Comparison of ENCODE assay signal across 32 cellular contexts in the genomic region with DNA sequence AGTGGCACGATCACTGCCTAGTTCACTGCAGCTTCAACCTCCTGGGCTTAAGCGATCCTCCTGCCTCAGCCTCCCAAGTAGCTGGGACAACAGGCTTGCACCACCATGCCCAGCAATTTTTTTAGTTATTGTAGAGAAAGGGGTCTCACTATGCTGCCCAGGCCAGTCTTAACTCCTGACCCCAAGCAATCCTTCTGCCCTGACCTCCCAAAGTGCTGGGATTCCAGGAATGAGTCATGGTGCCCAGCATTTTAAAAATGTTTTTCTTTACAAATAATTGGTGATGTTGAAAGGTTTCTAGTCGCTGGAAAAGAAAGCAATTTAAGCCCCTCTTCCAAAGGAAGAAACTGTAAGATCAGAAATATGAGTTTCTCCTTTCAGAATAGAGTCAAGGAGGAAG. TPM values are rescaled to one million over a fixed set of nuclear protein-coding genes. Genes with fewer than 3 reads are reported as not detected.
"Had no signal": no experiment of that assay in that cellular context is flagged by ENCODE, and none has a peak within 500 bp of the region (broad histone marks: within the 10 kb centered on the region; RNA-seq: fewer than 3 reads in every experiment).

No MANE protein-coding gene starts in this region.

- H3K27me3 Mint-ChIP-seq: activated CD4-positive, alpha-beta memory T cell treated with anti-CD3 and anti-CD28 coated beads for 36 hours; activated CD4-positive, alpha-beta T cell treated with anti-CD3 and anti-CD28 coated beads, Interleukin-2, amount 10 ng/mL, durations not matched to agents 7 days and 5 days; activated naive CD8-positive, alpha-beta T cell; activated T-helper 17 cell treated with anti-CD3 and anti-CD28 coated beads, Interleukin-2, amount 50 U/mL, for 72 hours had no signal

- H3K9me3 Mint-ChIP-seq: activated CD4-positive, alpha-beta memory T cell treated with anti-CD3 and anti-CD28 coated beads for 36 hours; activated CD4-positive, alpha-beta T cell treated with anti-CD3 and anti-CD28 coated beads, Interleukin-2, amount 10 ng/mL, durations not matched to agents 7 days and 5 days; activated naive CD4-positive, alpha-beta T cell treated with anti-CD3 and anti-CD28 coated beads for 36 hours; activated T-helper 17 cell treated with anti-CD3 and anti-CD28 coated beads, Interleukin-2, amount 50 U/mL, for 72 hours had no signal

- H3K4me1 ChIP-seq: breast epithelium had no signal

- DNase-seq: activated CD4-positive, alpha-beta memory T cell treated with anti-CD3 and anti-CD28 coated beads for 36 hours; activated CD4-positive, alpha-beta T cell treated with anti-CD3 and anti-CD28 coated beads, Interleukin-2, amount 10 ng/mL, durations not matched to agents 7 days and 5 days; activated CD4-positive, CD25-positive, alpha-beta regulatory T cell; activated CD8-positive, alpha-beta memory T cell treated with anti-CD3 and anti-CD28 coated beads for 24 hours; activated gamma-delta T cell; activated naive CD4-positive, alpha-beta T cell treated with anti-CD3 and anti-CD28 coated beads for 36 hours; activated T-cell treated with anti-CD3 and anti-CD28 coated beads, Interleukin-2, amount 50 U/mL, for 48 hours; anterior cingulate cortex; central memory CD4-positive, alpha-beta T cell; KG1; MG63; MV-4-11; NCI-H1092 treated with DMSO at 0.1 percent for 48 hours; NCI-H1417 treated with DMSO at 0.1 percent for 48 hours; NCI-H1694; NCI-H2029 treated with DMSO at 0.1 percent for 48 hours; NCI-H345; NCI-H510A; NCI-H526 treated with DMSO at 0.1 percent for 48 hours; NCI-H82; OCI-M1; RPMI8226; SJCRH30; SK-N-SH; T-helper 1 cell had no signal

- H3K27ac Mint-ChIP-seq: activated CD4-positive, alpha-beta memory T cell treated with anti-CD3 and anti-CD28 coated beads for 36 hours; activated CD4-positive, alpha-beta T cell treated with anti-CD3 and anti-CD28 coated beads, Interleukin-2, amount 10 ng/mL, durations not matched to agents 7 days and 5 days; activated naive CD4-positive, alpha-beta T cell treated with anti-CD3 and anti-CD28 coated beads for 36 hours; activated naive CD8-positive, alpha-beta T cell; activated T-helper 17 cell treated with anti-CD3 and anti-CD28 coated beads, Interleukin-2, amount 50 U/mL, for 72 hours had no signal

- ATAC-seq: activated T-helper 17 cell treated with anti-CD3 and anti-CD28 coated beads, Interleukin-2, amount 50 U/mL, for 72 hours; Panc1; Right ventricle myocardium inferior had no signal

- H3K36me3 ChIP-seq: breast epithelium, SJCRH30 had no signal

- H3K27ac ChIP-seq: breast epithelium, VCaP had no signal

- H3K4me3 ChIP-seq: breast epithelium, MG63, SJCRH30 had no signal

- H3K27me3 ChIP-seq: breast epithelium, MG63, SJCRH30 had no signal

- H3K4me3 Mint-ChIP-seq: activated CD4-positive, alpha-beta memory T cell treated with anti-CD3 and anti-CD28 coated beads for 36 hours; activated CD4-positive, alpha-beta T cell treated with anti-CD3 and anti-CD28 coated beads, Interleukin-2, amount 10 ng/mL, durations not matched to agents 7 days and 5 days; activated naive CD4-positive, alpha-beta T cell treated with anti-CD3 and anti-CD28 coated beads for 36 hours; activated naive CD8-positive, alpha-beta T cell; activated T-helper 17 cell treated with anti-CD3 and anti-CD28 coated beads, Interleukin-2, amount 50 U/mL, for 72 hours had no signal

- H3K9me3 ChIP-seq: breast epithelium, MG63, SJCRH30, SK-N-SH had no signal

RNA-seq across cellular contexts. Expression of a gene that starts 35.9 kb away (rescaled TPM):
- total RNA-seq: activated CD4-positive, alpha-beta memory T cell treated with anti-CD3 and anti-CD28 coated beads for 36 hours; activated CD4-positive, alpha-beta T cell treated with anti-CD3 and anti-CD28 coated beads, Interleukin-2, amount 10 ng/mL, durations not matched to agents 7 days and 5 days; activated naive CD4-positive, alpha-beta T cell treated with anti-CD3 and anti-CD28 coated beads for 36 hours; activated T-helper 17 cell treated with anti-CD3 and anti-CD28 coated beads, Interleukin-2, amount 50 U/mL, for 72 hours; breast epithelium; Right ventricle myocardium inferior; SJCRH30; T-helper 2 cell treated with Interferon-gamma antibody and Interleukin-4, amounts not matched to agents 100 ng/mL and 5 ng/mL, for 36 hours had no signal
